Comparison of ENCODE assay signal across 8 cellular contexts in the genomic region with DNA sequence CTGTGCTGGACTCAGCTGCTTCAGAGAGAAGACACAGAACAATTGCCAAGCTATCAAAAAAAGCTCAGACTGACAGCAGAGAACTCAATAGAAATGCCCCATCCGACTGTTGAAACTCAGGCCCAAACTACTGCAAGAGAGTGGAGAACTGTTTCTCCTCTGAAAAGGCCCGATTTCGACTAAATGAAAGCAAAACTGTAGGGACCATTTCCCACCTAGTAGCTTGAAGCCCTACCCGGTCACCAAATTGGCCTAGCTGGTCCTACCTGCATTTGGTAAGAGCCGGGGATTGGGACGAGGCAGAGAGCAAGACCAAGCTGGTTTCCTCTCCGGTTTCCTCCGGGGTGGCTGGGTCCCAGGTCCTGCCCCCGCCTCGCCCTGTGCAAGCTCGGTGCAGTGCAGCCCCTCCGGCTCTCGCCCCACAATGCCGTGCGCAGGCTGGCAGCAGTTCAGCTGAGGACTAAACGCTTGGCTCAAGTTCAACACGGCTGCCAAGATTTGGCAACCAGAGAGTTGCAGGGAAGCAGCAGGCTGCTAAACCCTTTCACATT.
DNase-seq lines count a peak whose midpoint lies in the region; ATAC-seq and TF ChIP-seq lines count a peak whose summit lies in the region.

No MANE protein-coding gene starts in this region.

- peaks cover 55% of the 10 kb centered on the region for H3K4me1 Mint-ChIP-seq in activated CD4-positive, alpha-beta T cell treated with anti-CD3 and anti-CD28 coated beads, Interleukin-2, amount 10 ng/mL, durations not matched to agents 7 days and 5 days
- H3K4me1 Mint-ChIP-seq in chondrocyte (ENCODE audit: low read depth) = peaks cover 4% of the 10 kb centered on the region
- H3K4me1 Mint-ChIP-seq in natural killer cell treated with Interleukin-12 subunit alpha and Interleukin-12 subunit beta and Interleukin-15 and Interleukin-18, amount 100 ng/mL, for 72 hours (ENCODE audit: low read depth in 2 of 2) = peaks cover 13 to 15% of the 10 kb centered on the region in 2 donors
- H3K4me1 Mint-ChIP-seq in stimulated activated effector memory CD8-positive, alpha-beta T cell treated with anti-CD3 and anti-CD28 coated beads, Interleukin-12 subunit alpha, Interleukin-12 subunit beta, amount 100 ng/mL, for 72 hours = peaks cover 31% of the 10 kb centered on the region

- H3K36me3 Mint-ChIP-seq in activated CD4-positive, alpha-beta T cell treated with anti-CD3 and anti-CD28 coated beads, Interleukin-2, amount 10 ng/mL, durations not matched to agents 7 days and 5 days (ENCODE audit: low read depth) = peaks cover 29% of the 10 kb centered on the region
- H3K36me3 Mint-ChIP-seq in chondrocyte (ENCODE audit: low read depth) = no peaks in the 10 kb centered on the region
- H3K36me3 Mint-ChIP-seq in natural killer cell treated with Interleukin-12 subunit alpha and Interleukin-12 subunit beta and Interleukin-15 and Interleukin-18, amount 100 ng/mL, for 72 hours = no peaks in the 10 kb centered on the region
- H3K36me3 Mint-ChIP-seq in stimulated activated effector memory CD8-positive, alpha-beta T cell treated with anti-CD3 and anti-CD28 coated beads, Interleukin-12 subunit alpha, Interleukin-12 subunit beta, amount 100 ng/mL, for 72 hours = peaks cover 5% of the 10 kb centered on the region

- CTCF ChIA-PET in activated CD4-positive, alpha-beta T cell treated with anti-CD3 and anti-CD28 coated beads, Interleukin-2, amount 10 ng/mL, durations not matched to agents 7 days and 5 days (lab: Charles Lee) = interaction anchor here (0.7 to 3.5 kb wide), 33 partner anchors 10 to 1294 kb away, joined by 3 to 14 read pairs (median 3); a partner anchor contains a TSS

- H3K4me3 Mint-ChIP-seq in activated CD4-positive, alpha-beta T cell treated with anti-CD3 and anti-CD28 coated beads, Interleukin-2, amount 10 ng/mL, durations not matched to agents 7 days and 5 days = peak overlapping the region; percentile 88
- H3K4me3 Mint-ChIP-seq in chondrocyte (ENCODE audit: unreplicated experiment) = no peak overlapping the region
- peak overlapping the region; percentile 67 for H3K4me3 Mint-ChIP-seq in natural killer cell treated with Interleukin-12 subunit alpha and Interleukin-12 subunit beta and Interleukin-15 and Interleukin-18, amount 100 ng/mL, for 72 hours
- peak overlapping the region; percentile 76 for H3K4me3 Mint-ChIP-seq in stimulated activated effector memory CD8-positive, alpha-beta T cell treated with anti-CD3 and anti-CD28 coated beads, Interleukin-12 subunit alpha, Interleukin-12 subunit beta, amount 100 ng/mL, for 72 hours

- peaks cover 18% of the 10 kb centered on the region for H3K9me3 Mint-ChIP-seq in activated CD4-positive, alpha-beta T cell treated with anti-CD3 and anti-CD28 coated beads, Interleukin-2, amount 10 ng/mL, durations not matched to agents 7 days and 5 days
- peaks cover 3% of the 10 kb centered on the region for H3K9me3 Mint-ChIP-seq in chondrocyte (ENCODE audit: low read depth)
- H3K9me3 Mint-ChIP-seq in natural killer cell treated with Interleukin-12 subunit alpha and Interleukin-12 subunit beta and Interleukin-15 and Interleukin-18, amount 100 ng/mL, for 72 hours = no peaks in the 10 kb centered on the region
- H3K9me3 Mint-ChIP-seq in stimulated activated effector memory CD8-positive, alpha-beta T cell treated with anti-CD3 and anti-CD28 coated beads, Interleukin-12 subunit alpha, Interleukin-12 subunit beta, amount 100 ng/mL, for 72 hours = no peaks in the 10 kb centered on the region

- POLR2A ChIA-PET in activated CD4-positive, alpha-beta T cell treated with anti-CD3 and anti-CD28 coated beads, Interleukin-2, amount 10 ng/mL, durations not matched to agents 7 days and 5 days (lab: Charles Lee) = interaction anchor here (1.1 to 1.6 kb wide), 5 partner anchors 16 to 520 kb away, joined by 3 to 6 read pairs (median 5); no protein-coding TSS in a partner anchor

- TF ChIP-seq CTCF in chondrocyte (IDR thresholded peaks at IDR 0.05) = no peak
- TF ChIP-seq CTCF in GM20000 (IDR thresholded peaks at IDR 0.05; ENCODE audit: extremely low read depth, missing control alignments) = no peak

- no peaks in the 10 kb centered on the region for H3K27me3 Mint-ChIP-seq in activated CD4-positive, alpha-beta T cell treated with anti-CD3 and anti-CD28 coated beads, Interleukin-2, amount 10 ng/mL, durations not matched to agents 7 days and 5 days
- peaks cover 2% of the 10 kb centered on the region for H3K27me3 Mint-ChIP-seq in chondrocyte (ENCODE audit: low read depth)
- peaks cover 15 to 17% of the 10 kb centered on the region in 2 donors for H3K27me3 Mint-ChIP-seq in natural killer cell treated with Interleukin-12 subunit alpha and Interleukin-12 subunit beta and Interleukin-15 and Interleukin-18, amount 100 ng/mL, for 72 hours

- peak; percentile 58 to 77 for ATAC-seq in natural killer cell treated with Interleukin-12 subunit alpha and Interleukin-12 subunit beta and Interleukin-15 and Interleukin-18, amount 100 ng/mL, for 72 hours
- ATAC-seq in stimulated activated effector memory CD8-positive, alpha-beta T cell treated with anti-CD3 and anti-CD28 coated beads, Interleukin-12 subunit alpha, Interleukin-12 subunit beta, amount 100 ng/mL, for 72 hours = peak; percentile 95

- H3K27ac Mint-ChIP-seq in activated CD4-positive, alpha-beta T cell treated with anti-CD3 and anti-CD28 coated beads, Interleukin-2, amount 10 ng/mL, durations not matched to agents 7 days and 5 days = peak overlapping the region; percentile 97
- no peak overlapping the region for H3K27ac Mint-ChIP-seq in chondrocyte (ENCODE audit: unreplicated experiment)
- peak overlapping the region; percentile 45 to 55 for H3K27ac Mint-ChIP-seq in natural killer cell treated with Interleukin-12 subunit alpha and Interleukin-12 subunit beta and Interleukin-15 and Interleukin-18, amount 100 ng/mL, for 72 hours
- H3K27ac Mint-ChIP-seq in stimulated activated effector memory CD8-positive, alpha-beta T cell treated with anti-CD3 and anti-CD28 coated beads, Interleukin-12 subunit alpha, Interleukin-12 subunit beta, amount 100 ng/mL, for 72 hours = peak overlapping the region; percentile 91

- DNase-seq in NCI-H128 (lab: John Stamatoyannopoulos, UW; ENCODE audit: unreplicated experiment) (peak; percentile 96), chondrocyte (ENCODE audit: low spot score) (peak; percentile 75), A172 (ENCODE audit: low spot score) (no peak), NCI-H2227 treated with DMSO at 0.1 percent for 48 hours (lab: John Stamatoyannopoulos, UW) (no peak), GM20000 (ENCODE audit: low spot score) (no peak)
- peak; percentile 82 for DNase-seq in activated CD4-positive, alpha-beta T cell treated with anti-CD3 and anti-CD28 coated beads, Interleukin-2, amount 10 ng/mL, durations not matched to agents 7 days and 5 days
- no peak for DNase-seq in natural killer cell treated with Interleukin-12 subunit alpha and Interleukin-12 subunit beta and Interleukin-15 and Interleukin-18, amount 100 ng/mL, for 72 hours (ENCODE audit: low spot score)
- peak; percentile 51 to 89 for DNase-seq in stimulated activated effector memory CD8-positive, alpha-beta T cell treated with anti-CD3 and anti-CD28 coated beads, Interleukin-12 subunit alpha, Interleukin-12 subunit beta, amount 100 ng/mL, for 72 hours (ENCODE audit: low spot score in 2 of 2)

Comparison
In these comparisons a context has a peak if more than half of its experiments do, and no peak if none do; other contexts are left out.
1. DNase-seq: peak in NCI-H128 (single experiment), activated CD4-positive, alpha-beta T cell treated with anti-CD3 and anti-CD28 coated beads, Interleukin-2, amount 10 ng/mL, durations not matched to agents 7 days and 5 days (single experiment), chondrocyte (single experiment) and stimulated activated effector memory CD8-positive, alpha-beta T cell treated with anti-CD3 and anti-CD28 coated beads, Interleukin-12 subunit alpha, Interleukin-12 subunit beta, amount 100 ng/mL, for 72 hours (2 of 2); none in natural killer cell treated with Interleukin-12 subunit alpha and Interleukin-12 subunit beta and Interleukin-15 and Interleukin-18, amount 100 ng/mL, for 72 hours (single experiment), A172 (single experiment), NCI-H2227 treated with DMSO at 0.1 percent for 48 hours (single experiment) and GM20000 (single experiment).